ENCODE assay signal across 1 cellular context in the genomic region with DNA sequence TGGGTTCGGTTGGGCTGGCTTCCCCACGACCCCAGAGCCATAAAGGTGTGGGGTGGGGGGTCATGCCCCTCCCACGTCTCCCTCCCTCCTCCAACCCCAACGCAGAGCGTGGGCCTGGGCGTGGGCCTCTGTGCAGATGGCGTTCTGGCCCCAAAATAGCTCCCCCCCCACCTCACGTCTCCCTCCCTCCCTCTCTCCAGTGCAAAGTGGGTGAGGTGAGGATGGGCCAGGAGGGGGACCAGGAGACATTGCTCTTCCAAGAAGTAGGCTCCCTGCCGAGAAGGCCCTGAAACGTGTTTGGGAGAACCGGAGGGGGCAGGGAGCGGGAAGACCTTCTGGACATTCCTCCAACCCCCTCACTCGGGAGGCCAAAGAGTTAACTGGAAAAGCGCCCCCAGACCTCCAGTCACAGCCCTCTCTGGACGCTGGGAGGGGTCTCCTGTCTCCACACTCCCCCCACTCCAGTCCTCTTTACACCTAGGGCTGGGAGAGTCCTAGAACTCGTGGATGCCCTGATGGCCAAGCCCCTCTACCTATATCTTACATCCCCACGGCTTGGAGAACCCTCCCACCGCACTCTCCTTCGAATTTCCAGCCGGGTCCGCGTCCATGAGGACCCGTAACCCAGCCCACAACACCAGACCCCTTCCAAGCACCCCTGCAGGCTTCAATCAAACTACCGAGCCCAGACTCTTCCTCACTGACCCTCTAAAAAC.
A peak's percentile ranks its signal among the peaks of the same experiment; 100 is the strongest.
TF ChIP-seq lines count a peak whose summit lies in the region.

No MANE protein-coding gene starts in this region.

TF ChIP-seq in H1, 55 proteins besides CTCF, POLR2A, EP300 and RAD21 (continued from another document):
- peak; percentile 19; the same call in 1 of the 2 replicates for TF ChIP-seq BACH1 (IDR thresholded peaks at IDR 0.05; ENCODE audit: low read length)
